In genomic region chr2:221102896-221103688, GRCh38 we compare ENCODE assay signal across 1 cellular context.
TF ChIP-seq lines count a peak whose summit lies in the region.

No MANE protein-coding gene starts in this region.

TF ChIP-seq in SK-N-SH treated with all-trans-retinoic acid at 6 μM for 48 hours, 23 proteins besides CTCF, POLR2A, EP300 and RAD21 (continued from another document):
- TF ChIP-seq TSHZ2 (CRISPR knock-in tag; IDR thresholded peaks at IDR 0.05) (no peak), SNAI2 (CRISPR knock-in tag; IDR thresholded peaks at IDR 0.05) (no peak), OSR1 (CRISPR knock-in tag; IDR thresholded peaks at IDR 0.05) (no peak)
- TF ChIP-seq, protein P1, sequence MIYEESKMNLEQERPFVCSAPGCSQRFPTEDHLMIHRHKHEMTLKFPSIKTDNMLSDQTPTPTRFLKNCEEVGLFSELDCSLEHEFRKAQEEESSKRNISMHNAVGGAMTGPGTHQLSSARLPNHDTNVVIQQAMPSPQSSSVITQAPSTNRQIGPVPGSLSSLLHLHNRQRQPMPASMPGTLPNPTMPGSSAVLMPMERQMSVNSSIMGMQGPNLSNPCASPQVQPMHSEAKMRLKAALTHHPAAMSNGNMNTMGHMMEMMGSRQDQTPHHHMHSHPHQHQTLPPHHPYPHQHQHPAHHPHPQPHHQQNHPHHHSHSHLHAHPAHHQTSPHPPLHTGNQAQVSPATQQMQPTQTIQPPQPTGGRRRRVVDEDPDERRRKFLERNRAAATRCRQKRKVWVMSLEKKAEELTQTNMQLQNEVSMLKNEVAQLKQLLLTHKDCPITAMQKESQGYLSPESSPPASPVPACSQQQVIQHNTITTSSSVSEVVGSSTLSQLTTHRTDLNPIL (CRISPR knock-in tag; IDR thresholded peaks at IDR 0.05; ENCODE audit: low read depth), result no peak
